Comparison of ENCODE assay signal across 1 cellular context in genomic region chr12:118958520-118958919, GRCh38.
TF ChIP-seq lines count a peak whose summit lies in the region.

No MANE protein-coding gene starts in this region.

TF ChIP-seq in GM23338, 12 proteins besides CTCF, POLR2A, EP300 and RAD21 (continued from another document):
- TF ChIP-seq REST (IDR thresholded peaks at IDR 0.05; ENCODE audit: unreplicated experiment) (no peak), JUNB (IDR thresholded peaks at IDR 0.05; ENCODE audit: unreplicated experiment) (no peak), ZNF114 (CRISPR knock-in tag; IDR thresholded peaks at IDR 0.05) (no peak), ETS1 (IDR thresholded peaks at IDR 0.05) (no peak), CREB1 (CRISPR knock-in tag; IDR thresholded peaks at IDR 0.05; ENCODE audit: low read depth) (no peak), EZH2phosphoT487 (IDR thresholded peaks at IDR 0.05; ENCODE audit: unreplicated experiment) (no peak), POLR2AphosphoS5 (IDR thresholded peaks at IDR 0.05; ENCODE audit: low read depth) (no peak), ZNF331 (CRISPR knock-in tag; IDR thresholded peaks at IDR 0.05; ENCODE audit: low read depth) (no peak), STAT1 (IDR thresholded peaks at IDR 0.05; ENCODE audit: unreplicated experiment) (no peak), NANOG (IDR thresholded peaks at IDR 0.05; ENCODE audit: borderline replicate concordance) (no peak), EZH2 (IDR thresholded peaks at IDR 0.05; ENCODE audit: low read depth, unreplicated experiment) (no peak)
TF ChIP-seq in GM23338: peak in this region for 0.
